Comparison of ENCODE assay signal across 8 cellular contexts in the genomic region with DNA sequence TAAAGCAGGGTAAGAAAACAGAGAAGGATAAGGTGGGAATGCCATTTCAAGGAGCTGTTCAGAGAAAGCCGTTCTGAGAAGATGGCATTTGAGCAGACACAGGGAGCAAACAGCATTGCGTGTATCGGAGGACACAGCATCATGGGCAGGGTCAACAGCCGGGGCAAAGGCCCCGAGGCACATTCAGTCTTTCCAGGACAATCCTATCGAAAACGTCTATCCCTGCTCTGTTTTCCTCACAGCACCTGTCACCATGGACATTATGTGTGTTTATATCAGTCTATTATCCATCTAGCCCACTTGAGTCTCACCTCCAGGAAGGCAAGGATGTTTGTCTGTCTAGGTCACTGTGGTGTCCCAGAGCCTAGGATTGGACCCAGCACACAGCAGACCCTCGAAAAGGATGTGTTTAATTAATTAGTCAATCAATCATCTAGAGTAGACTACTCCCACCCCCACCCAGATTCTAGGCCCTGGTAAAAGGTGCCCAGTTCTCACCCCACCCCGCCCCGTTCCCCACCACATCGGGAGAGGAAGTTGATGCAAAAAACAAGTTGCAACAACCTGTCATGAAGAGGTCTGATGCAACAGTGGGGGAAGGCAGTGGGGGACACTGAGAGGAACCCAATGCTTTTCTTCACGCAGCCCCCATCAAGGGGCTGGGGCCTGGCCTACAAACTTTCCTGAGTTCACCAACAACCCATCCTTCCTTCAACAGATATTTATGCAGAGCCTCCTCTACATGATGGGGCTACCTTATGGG.
DNase-seq lines count a peak whose midpoint lies in the region; ATAC-seq, FAIRE-seq and TF ChIP-seq lines count a peak whose summit lies in the region.

No MANE protein-coding gene starts in this region.

- no peaks in the 10 kb centered on the region for H3K36me3 ChIP-seq in lower lobe of right lung

- TF ChIP-seq RAD21 in A549 (conservative IDR thresholded peaks at IDR 0.05 in 1 of 2, IDR thresholded peaks at IDR 0.05 in 1 of 2) = no peak

- no peak overlapping the region for H3T11ph ChIP-seq in H9 (ENCODE audit: low read length)

- H3K14ac ChIP-seq in H9 (ENCODE audit: insufficient read depth, low read length) = no peak overlapping the region

- no peaks in the 10 kb centered on the region for H4K20me1 ChIP-seq in H9 (ENCODE audit: control insufficient read depth, insufficient read depth, insufficient read length)

- TF ChIP-seq EP300 in A549 (IDR thresholded peaks at IDR 0.05) = no peak

- no peak overlapping the region for H3K4me3 Mint-ChIP-seq in H9

- H3K9ac ChIP-seq in H9 (ENCODE audit: extremely low read depth, insufficient read length, low read length) = no peak overlapping the region

- no peak overlapping the region for H4K91ac ChIP-seq in H9 (ENCODE audit: insufficient read length, low read depth, low read length)

- CTCF ChIA-PET in A549 (lab: Yijun Ruan, JAX) = interaction anchor here (1.0 kb wide), 1 partner anchor 144 kb away, joined by 3 read pairs; no protein-coding TSS in a partner anchor

- H3K27ac ChIP-seq in A549 (peak overlapping the region in 1 of 2 experiments; percentile 66; a peak in 3 of 6 replicates), lower lobe of right lung (peak overlapping the region; percentile 69), H9 (ENCODE audit: insufficient read length, low read depth, low read length) (no peak overlapping the region)

- no peak overlapping the region for H2BK20ac ChIP-seq in H9 (ENCODE audit: low read depth, low read length, poor library complexity, severe bottlenecking)

- POLR2A ChIA-PET in A549 (lab: Yijun Ruan, JAX) = interaction anchor here (0.6 kb wide), 1 partner anchor 119 kb away, joined by 6 read pairs; no protein-coding TSS in a partner anchor

- H3K4me2 ChIP-seq in A549 = peak overlapping the region; percentile 41; the same call in 2 of the 3 replicates
- H3K4me2 ChIP-seq in H9 (ENCODE audit: insufficient read depth, insufficient read length, low read length) = no peak overlapping the region

- no peak overlapping the region for H4K5ac ChIP-seq in H9 (ENCODE audit: insufficient read length, low read depth, low read length)

- peak in 1 of 2 experiments; percentile 23; a peak in 1 of 6 replicates for ATAC-seq in A549
- ATAC-seq in lower lobe of right lung = peak; percentile 60 to 64
- ATAC-seq in HG03108 (IDR thresholded peaks at IDR 0.05; ENCODE audit: unreplicated experiment) = no peak
- ATAC-seq in GM21786 (IDR thresholded peaks at IDR 0.05; ENCODE audit: unreplicated experiment) = no peak

- no peak overlapping the region for H3K4ac ChIP-seq in H9 (ENCODE audit: low read depth, low read length)

- no peak for TF ChIP-seq POLR2A in A549 (IDR thresholded peaks at IDR 0.05; ENCODE audit: low read length)

- H3K27me3 ChIP-seq in lower lobe of right lung (ENCODE audit: low read depth) (no peaks in the 10 kb centered on the region), H9 (ENCODE audit: insufficient read depth, low read length) (no peaks in the 10 kb centered on the region)

- H3K4me3 ChIP-seq in A549 (no peak overlapping the region), lower lobe of right lung (no peak overlapping the region)

- peaks cover 10% of the 10 kb centered on the region for H3K4me1 ChIP-seq in A549
- H3K4me1 ChIP-seq in lower lobe of right lung = peaks cover 69% of the 10 kb centered on the region
- no peaks in the 10 kb centered on the region for H3K4me1 ChIP-seq in H9 (ENCODE audit: insufficient read depth, low read length)

- H2AFZ ChIP-seq in H9 (ENCODE audit: low read length) = no peak overlapping the region

- no peaks in the 10 kb centered on the region for H3K23me2 ChIP-seq in H9 (ENCODE audit: insufficient read length, low read depth, low read length, poor library complexity, severe bottlenecking)

- H3K4me1 Mint-ChIP-seq in H9 = peaks cover 14 to 18% of the 10 kb centered on the region in 2 experiments

- peaks cover 13 to 20% of the 10 kb centered on the region in 2 experiments for H3K9me3 Mint-ChIP-seq in H9

- H3K23ac ChIP-seq in H9 (ENCODE audit: insufficient read length, low read depth, low read length) = no peak overlapping the region

- intact Hi-C loops in lower lobe of right lung (cut with DNase I) = no loop called here

- peak overlapping the region in 1 of 3 experiments; percentile 17; a peak in 1 of 7 replicates for H3K27ac Mint-ChIP-seq in H9

- H3K79me2 ChIP-seq in H9 (ENCODE audit: insufficient read depth, low read length) = no peaks in the 10 kb centered on the region

- no peaks in the 10 kb centered on the region; the same call in 1 of the 2 replicates for H3K27me3 Mint-ChIP-seq in H9 (ENCODE audit: low read depth)

- no peak overlapping the region for H2AK5ac ChIP-seq in H9 (ENCODE audit: insufficient read length, low read length)

- H2BK12ac ChIP-seq in H9 (ENCODE audit: insufficient read length, low read depth, low read length) = no peak overlapping the region

- H3K56ac ChIP-seq in H9 (ENCODE audit: insufficient read length, low read depth, low read length) = no peak overlapping the region

- H2BK5ac ChIP-seq in H9 (ENCODE audit: insufficient read length, low read length) = no peak overlapping the region

- no peaks in the 10 kb centered on the region for H3K79me1 ChIP-seq in H9 (ENCODE audit: insufficient read depth, low read depth, low read length, poor library complexity, severe bottlenecking)

- H3K9me3 ChIP-seq in A549 (no peaks in the 10 kb centered on the region), lower lobe of right lung (no peaks in the 10 kb centered on the region), H9 (ENCODE audit: control insufficient read depth, low read depth, low read length) (no peaks in the 10 kb centered on the region)

- H2BK120ac ChIP-seq in H9 (ENCODE audit: low read depth, low read length, poor library complexity, severe bottlenecking) = no peak overlapping the region

- H3K36me3 Mint-ChIP-seq in H9 (ENCODE audit: insufficient read depth in 1 of 3, low read depth in 3 of 3) = peaks cover 3 to 18% (median 8%) of the 10 kb centered on the region in 3 experiments; a peak in 6 of 7 replicates

- no peak for FAIRE-seq in A549 (lab: Jason Lieb, UNC)

- H3K18ac ChIP-seq in H9 (ENCODE audit: insufficient read length, low read depth, low read length) = no peak overlapping the region

- TF ChIP-seq CTCF in A549 (IDR thresholded peaks at IDR 0.05) (no peak), lower lobe of right lung (IDR thresholded peaks at IDR 0.05) (no peak), H9 (conservative IDR thresholded peaks at IDR 0.05) (no peak)

- WGBS in A549 (ENCODE audit: missing lambda C conversion rate) = 70% methylated on average over 9 of the region's 12 CpGs
- WGBS in H9 (ENCODE audit: extremely low coverage, insufficient read length, low lambda C conversion rate) = no CpG with 5 or more reads among the region's 12 CpGs

- no peak overlapping the region for H2BK15ac ChIP-seq in H9 (ENCODE audit: low read depth, low read length)

- no peak overlapping the region for H4K8ac ChIP-seq in H9 (replicated peaks; ENCODE audit: insufficient read length, low read depth, low read length)

- DNase-seq in A549 (ENCODE audit: low read depth in 1 of 2, low spot score in 1 of 2) (no peak), NOMO-1 (lab: John Stamatoyannopoulos, UW; ENCODE audit: unreplicated experiment in 2 of 2) (peak; percentile 68 to 73), lower lobe of right lung (peak; percentile 75), GOT3 (lab: John Stamatoyannopoulos, UW) (no peak), H9 (no peak)
- DNase-seq in activated naive CD4-positive, alpha-beta T cell treated with Interleukin-2 at 50 U/mL for 16 hours = peak; percentile 51

TF ChIP-seq in A549, 52 proteins besides CTCF, POLR2A, EP300 and RAD21 (continues in another document):
- TF ChIP-seq, protein P1, sequence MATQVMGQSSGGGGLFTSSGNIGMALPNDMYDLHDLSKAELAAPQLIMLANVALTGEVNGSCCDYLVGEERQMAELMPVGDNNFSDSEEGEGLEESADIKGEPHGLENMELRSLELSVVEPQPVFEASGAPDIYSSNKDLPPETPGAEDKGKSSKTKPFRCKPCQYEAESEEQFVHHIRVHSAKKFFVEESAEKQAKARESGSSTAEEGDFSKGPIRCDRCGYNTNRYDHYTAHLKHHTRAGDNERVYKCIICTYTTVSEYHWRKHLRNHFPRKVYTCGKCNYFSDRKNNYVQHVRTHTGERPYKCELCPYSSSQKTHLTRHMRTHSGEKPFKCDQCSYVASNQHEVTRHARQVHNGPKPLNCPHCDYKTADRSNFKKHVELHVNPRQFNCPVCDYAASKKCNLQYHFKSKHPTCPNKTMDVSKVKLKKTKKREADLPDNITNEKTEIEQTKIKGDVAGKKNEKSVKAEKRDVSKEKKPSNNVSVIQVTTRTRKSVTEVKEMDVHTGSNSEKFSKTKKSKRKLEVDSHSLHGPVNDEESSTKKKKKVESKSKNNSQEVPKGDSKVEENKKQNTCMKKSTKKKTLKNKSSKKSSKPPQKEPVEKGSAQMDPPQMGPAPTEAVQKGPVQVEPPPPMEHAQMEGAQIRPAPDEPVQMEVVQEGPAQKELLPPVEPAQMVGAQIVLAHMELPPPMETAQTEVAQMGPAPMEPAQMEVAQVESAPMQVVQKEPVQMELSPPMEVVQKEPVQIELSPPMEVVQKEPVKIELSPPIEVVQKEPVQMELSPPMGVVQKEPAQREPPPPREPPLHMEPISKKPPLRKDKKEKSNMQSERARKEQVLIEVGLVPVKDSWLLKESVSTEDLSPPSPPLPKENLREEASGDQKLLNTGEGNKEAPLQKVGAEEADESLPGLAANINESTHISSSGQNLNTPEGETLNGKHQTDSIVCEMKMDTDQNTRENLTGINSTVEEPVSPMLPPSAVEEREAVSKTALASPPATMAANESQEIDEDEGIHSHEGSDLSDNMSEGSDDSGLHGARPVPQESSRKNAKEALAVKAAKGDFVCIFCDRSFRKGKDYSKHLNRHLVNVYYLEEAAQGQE (IDR thresholded peaks at IDR 0.05) = no peak
- no peak for TF ChIP-seq EHMT2 (IDR thresholded peaks at IDR 0.05; ENCODE audit: low read depth)
- no peak for TF ChIP-seq CHD4 (IDR thresholded peaks at IDR 0.05; ENCODE audit: borderline replicate concordance)
- no peak for TF ChIP-seq CEBPB (IDR thresholded peaks at IDR 0.05)
- TF ChIP-seq TFCP2L1 (CRISPR knock-in tag; IDR thresholded peaks at IDR 0.05) = no peak
- no peak for TF ChIP-seq CBX2 (IDR thresholded peaks at IDR 0.05; ENCODE audit: borderline replicate concordance, low read depth)
- TF ChIP-seq, protein P2, sequence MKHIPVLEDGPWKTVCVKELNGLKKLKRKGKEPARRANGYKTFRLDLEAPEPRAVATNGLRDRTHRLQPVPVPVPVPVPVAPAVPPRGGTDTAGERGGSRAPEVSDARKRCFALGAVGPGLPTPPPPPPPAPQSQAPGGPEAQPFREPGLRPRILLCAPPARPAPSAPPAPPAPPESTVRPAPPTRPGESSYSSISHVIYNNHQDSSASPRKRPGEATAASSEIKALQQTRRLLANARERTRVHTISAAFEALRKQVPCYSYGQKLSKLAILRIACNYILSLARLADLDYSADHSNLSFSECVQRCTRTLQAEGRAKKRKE (CRISPR knock-in tag; IDR thresholded peaks at IDR 0.05; ENCODE audit: low read depth) = no peak
- no peak for TF ChIP-seq PHF8 (IDR thresholded peaks at IDR 0.05; ENCODE audit: borderline replicate concordance, low read depth)
- no peak for TF ChIP-seq RNF2 (IDR thresholded peaks at IDR 0.05; ENCODE audit: borderline replicate concordance, low read depth)
- TF ChIP-seq HOXA7 (CRISPR knock-in tag; IDR thresholded peaks at IDR 0.05) = no peak
- TF ChIP-seq JUN (IDR thresholded peaks at IDR 0.05) = no peak

Comparison
In these comparisons a context has a peak if more than half of its experiments do, and no peak if none do; other contexts are left out.
1. ATAC-seq: peak in lower lobe of right lung (2 of 2); none in HG03108 (single experiment) and GM21786 (single experiment).
2. DNase-seq: peak in NOMO-1 (2 of 2), activated naive CD4-positive, alpha-beta T cell treated with Interleukin-2 at 50 U/mL for 16 hours (single experiment) and lower lobe of right lung (single experiment); none in A549 (0 of 2), GOT3 (single experiment) and H9 (single experiment).